ENCODE assay signal across 8 cellular contexts in the genomic region with DNA sequence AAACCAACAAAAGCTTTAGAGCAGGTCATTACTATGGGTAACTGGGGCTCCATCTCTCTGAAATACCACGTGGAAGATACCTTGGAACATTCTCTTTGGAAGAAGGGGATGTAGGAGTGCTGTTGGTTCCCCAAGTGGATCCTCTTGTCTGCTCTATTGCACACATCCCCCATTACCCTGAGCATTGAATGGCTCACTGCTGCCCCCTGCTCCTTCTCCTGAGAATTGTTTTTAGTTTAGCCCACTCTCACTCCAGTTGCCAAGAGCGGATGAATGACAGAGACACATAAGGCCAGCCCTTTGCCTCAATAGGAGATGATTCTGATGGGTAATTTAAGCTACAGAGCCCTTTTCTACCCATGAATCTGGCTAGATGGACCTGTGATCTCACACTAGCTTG.
DNase-seq lines count a peak whose midpoint lies in the region; ATAC-seq and TF ChIP-seq lines count a peak whose summit lies in the region.

No MANE protein-coding gene starts in this region.

- H3K4me1 Mint-ChIP-seq in GM23338 (peaks cover 7% of the 10 kb centered on the region), naive B cell (peaks cover 0 to 3% (median 0%) of the 10 kb centered on the region in 3 donors)
- H3K4me1 Mint-ChIP-seq in activated CD4-positive, alpha-beta T cell treated with anti-CD3 and anti-CD28 coated beads for 36 hours: peaks cover 13% of the 10 kb centered on the region

- H3K27me3 Mint-ChIP-seq in GM23338 (ENCODE audit: insufficient read depth, low read depth, poor library complexity) (no peaks in the 10 kb centered on the region), naive B cell (peaks cover 10 to 18% (median 16%) of the 10 kb centered on the region in 3 donors)
- H3K27me3 Mint-ChIP-seq in activated CD4-positive, alpha-beta T cell treated with anti-CD3 and anti-CD28 coated beads for 36 hours: no peaks in the 10 kb centered on the region

- ATAC-seq in GM23338: peak; percentile 100
- peak; percentile 89 for ATAC-seq in activated CD4-positive, alpha-beta T cell treated with anti-CD3 and anti-CD28 coated beads for 36 hours
- ATAC-seq in naive B cell (ENCODE audit: low read depth in 2 of 2): peak in 1 of 2 donors; percentile 60

- DNase-seq in GM10266 (ENCODE audit: extremely low spot score) (peak; percentile 56), GM23338 (ENCODE audit: low spot score) (peak; percentile 83), LNCaP clone FGC (ENCODE audit: low read depth) (peak; percentile 11), naive B cell (peak; percentile 33), stromal cell of bone marrow (ENCODE audit: low read depth) (peak; percentile 14), coronary artery (ENCODE audit: low spot score) (no peak)
- peak; percentile 74 for DNase-seq in activated CD4-positive, alpha-beta T cell treated with anti-CD3 and anti-CD28 coated beads for 36 hours
- DNase-seq in effector CD4-positive, alpha-beta T cell: peak; percentile 42

- H3F3A ChIP-seq in GM23338 (replicated peaks; ENCODE audit: low read depth): no peaks in the 10 kb centered on the region

- H3K27ac Mint-ChIP-seq in GM23338: no peak overlapping the region
- no peak overlapping the region for H3K27ac Mint-ChIP-seq in activated CD4-positive, alpha-beta T cell treated with anti-CD3 and anti-CD28 coated beads for 36 hours
- no peak overlapping the region for H3K27ac Mint-ChIP-seq in naive B cell

- peak; percentile 70 for TF ChIP-seq CTCF in GM10266 (IDR thresholded peaks at IDR 0.05; ENCODE audit: control insufficient read depth, insufficient read depth, low read depth, missing control alignments)
- peak; percentile 80 to 92 for TF ChIP-seq CTCF in GM23338 (conservative IDR thresholded peaks at IDR 0.05; ENCODE audit: low read depth in 2 of 2)
- peak; percentile 66 for TF ChIP-seq CTCF in LNCaP clone FGC (IDR thresholded peaks at IDR 0.05; ENCODE audit: control insufficient read depth, extremely low read depth, insufficient read depth)
- TF ChIP-seq CTCF in coronary artery (IDR thresholded peaks at IDR 0.05): no peak

- intact Hi-C loops in activated CD4-positive, alpha-beta T cell treated with anti-CD3 and anti-CD28 coated beads for 36 hours (cut with DNase I, micrococcal nuclease): loop anchor here (1.0 to 2.0 kb wide), 6 partner anchors 196 to 681 kb away; no protein-coding TSS in a partner anchor

- no peaks in the 10 kb centered on the region for H3K79me2 ChIP-seq in GM23338 (replicated peaks; ENCODE audit: insufficient read depth)

- H3K9me2 ChIP-seq in GM23338 (ENCODE audit: insufficient read depth): no peaks in the 10 kb centered on the region

- H3K9me3 Mint-ChIP-seq in GM23338 (peaks cover 6% of the 10 kb centered on the region), naive B cell (peaks cover 0 to 11% (median 9%) of the 10 kb centered on the region in 7 donors)
- peaks cover 7% of the 10 kb centered on the region for H3K9me3 Mint-ChIP-seq in activated CD4-positive, alpha-beta T cell treated with anti-CD3 and anti-CD28 coated beads for 36 hours (ENCODE audit: low read depth)

- H2AFZ ChIP-seq in GM23338: peak overlapping the region; percentile 54; the same call in 1 of the 2 replicates

- no peaks in the 10 kb centered on the region for H4K20me1 ChIP-seq in GM23338 (replicated peaks; ENCODE audit: insufficient read depth)

- no peaks in the 10 kb centered on the region for H3K4me1 ChIP-seq in GM23338 (ENCODE audit: insufficient read depth)

- H3K36me3 Mint-ChIP-seq in GM23338 (ENCODE audit: low read depth): peaks cover 2% of the 10 kb centered on the region; the same call in 2 of the 3 replicates
- peaks cover 4% of the 10 kb centered on the region for H3K36me3 Mint-ChIP-seq in activated CD4-positive, alpha-beta T cell treated with anti-CD3 and anti-CD28 coated beads for 36 hours (ENCODE audit: low read depth)
- peaks cover 8 to 13% of the 10 kb centered on the region in 2 donors for H3K36me3 Mint-ChIP-seq in naive B cell

- no peaks in the 10 kb centered on the region for H3K36me3 ChIP-seq in GM23338 (ENCODE audit: insufficient read depth)

- H3K27ac ChIP-seq in GM23338 (ENCODE audit: low read depth) (no peak overlapping the region), coronary artery (no peak overlapping the region)

- H3K4me2 ChIP-seq in GM23338: no peak overlapping the region

- no peak overlapping the region for H3K4me3 Mint-ChIP-seq in GM23338
- H3K4me3 Mint-ChIP-seq in activated CD4-positive, alpha-beta T cell treated with anti-CD3 and anti-CD28 coated beads for 36 hours: no peak overlapping the region
- no peak overlapping the region for H3K4me3 Mint-ChIP-seq in naive B cell

- no peaks in the 10 kb centered on the region for H3K27me3 ChIP-seq in GM23338 (ENCODE audit: insufficient read depth)

- CTCF ChIA-PET in activated CD4-positive, alpha-beta T cell treated with anti-CD3 and anti-CD28 coated beads for 36 hours (lab: Charles Lee): interaction anchor here (0.7 to 2.7 kb wide), 20 partner anchors 9 to 1097 kb away, joined by 3 to 18 read pairs (median 4); no protein-coding TSS in a partner anchor

- POLR2A ChIA-PET in activated CD4-positive, alpha-beta T cell treated with anti-CD3 and anti-CD28 coated beads for 36 hours (lab: Charles Lee): no interaction called here

- H3K4me3 ChIP-seq in GM23338: no peak overlapping the region
- H3K4me3 ChIP-seq in LNCaP clone FGC (ENCODE audit: low read depth, low read length): no peak overlapping the region
- no peak overlapping the region for H3K4me3 ChIP-seq in coronary artery

TF ChIP-seq in GM23338, 12 proteins besides CTCF, POLR2A, EP300 and RAD21:
- no peak for TF ChIP-seq STAT1 (IDR thresholded peaks at IDR 0.05; ENCODE audit: unreplicated experiment)
- TF ChIP-seq, protein P1, sequence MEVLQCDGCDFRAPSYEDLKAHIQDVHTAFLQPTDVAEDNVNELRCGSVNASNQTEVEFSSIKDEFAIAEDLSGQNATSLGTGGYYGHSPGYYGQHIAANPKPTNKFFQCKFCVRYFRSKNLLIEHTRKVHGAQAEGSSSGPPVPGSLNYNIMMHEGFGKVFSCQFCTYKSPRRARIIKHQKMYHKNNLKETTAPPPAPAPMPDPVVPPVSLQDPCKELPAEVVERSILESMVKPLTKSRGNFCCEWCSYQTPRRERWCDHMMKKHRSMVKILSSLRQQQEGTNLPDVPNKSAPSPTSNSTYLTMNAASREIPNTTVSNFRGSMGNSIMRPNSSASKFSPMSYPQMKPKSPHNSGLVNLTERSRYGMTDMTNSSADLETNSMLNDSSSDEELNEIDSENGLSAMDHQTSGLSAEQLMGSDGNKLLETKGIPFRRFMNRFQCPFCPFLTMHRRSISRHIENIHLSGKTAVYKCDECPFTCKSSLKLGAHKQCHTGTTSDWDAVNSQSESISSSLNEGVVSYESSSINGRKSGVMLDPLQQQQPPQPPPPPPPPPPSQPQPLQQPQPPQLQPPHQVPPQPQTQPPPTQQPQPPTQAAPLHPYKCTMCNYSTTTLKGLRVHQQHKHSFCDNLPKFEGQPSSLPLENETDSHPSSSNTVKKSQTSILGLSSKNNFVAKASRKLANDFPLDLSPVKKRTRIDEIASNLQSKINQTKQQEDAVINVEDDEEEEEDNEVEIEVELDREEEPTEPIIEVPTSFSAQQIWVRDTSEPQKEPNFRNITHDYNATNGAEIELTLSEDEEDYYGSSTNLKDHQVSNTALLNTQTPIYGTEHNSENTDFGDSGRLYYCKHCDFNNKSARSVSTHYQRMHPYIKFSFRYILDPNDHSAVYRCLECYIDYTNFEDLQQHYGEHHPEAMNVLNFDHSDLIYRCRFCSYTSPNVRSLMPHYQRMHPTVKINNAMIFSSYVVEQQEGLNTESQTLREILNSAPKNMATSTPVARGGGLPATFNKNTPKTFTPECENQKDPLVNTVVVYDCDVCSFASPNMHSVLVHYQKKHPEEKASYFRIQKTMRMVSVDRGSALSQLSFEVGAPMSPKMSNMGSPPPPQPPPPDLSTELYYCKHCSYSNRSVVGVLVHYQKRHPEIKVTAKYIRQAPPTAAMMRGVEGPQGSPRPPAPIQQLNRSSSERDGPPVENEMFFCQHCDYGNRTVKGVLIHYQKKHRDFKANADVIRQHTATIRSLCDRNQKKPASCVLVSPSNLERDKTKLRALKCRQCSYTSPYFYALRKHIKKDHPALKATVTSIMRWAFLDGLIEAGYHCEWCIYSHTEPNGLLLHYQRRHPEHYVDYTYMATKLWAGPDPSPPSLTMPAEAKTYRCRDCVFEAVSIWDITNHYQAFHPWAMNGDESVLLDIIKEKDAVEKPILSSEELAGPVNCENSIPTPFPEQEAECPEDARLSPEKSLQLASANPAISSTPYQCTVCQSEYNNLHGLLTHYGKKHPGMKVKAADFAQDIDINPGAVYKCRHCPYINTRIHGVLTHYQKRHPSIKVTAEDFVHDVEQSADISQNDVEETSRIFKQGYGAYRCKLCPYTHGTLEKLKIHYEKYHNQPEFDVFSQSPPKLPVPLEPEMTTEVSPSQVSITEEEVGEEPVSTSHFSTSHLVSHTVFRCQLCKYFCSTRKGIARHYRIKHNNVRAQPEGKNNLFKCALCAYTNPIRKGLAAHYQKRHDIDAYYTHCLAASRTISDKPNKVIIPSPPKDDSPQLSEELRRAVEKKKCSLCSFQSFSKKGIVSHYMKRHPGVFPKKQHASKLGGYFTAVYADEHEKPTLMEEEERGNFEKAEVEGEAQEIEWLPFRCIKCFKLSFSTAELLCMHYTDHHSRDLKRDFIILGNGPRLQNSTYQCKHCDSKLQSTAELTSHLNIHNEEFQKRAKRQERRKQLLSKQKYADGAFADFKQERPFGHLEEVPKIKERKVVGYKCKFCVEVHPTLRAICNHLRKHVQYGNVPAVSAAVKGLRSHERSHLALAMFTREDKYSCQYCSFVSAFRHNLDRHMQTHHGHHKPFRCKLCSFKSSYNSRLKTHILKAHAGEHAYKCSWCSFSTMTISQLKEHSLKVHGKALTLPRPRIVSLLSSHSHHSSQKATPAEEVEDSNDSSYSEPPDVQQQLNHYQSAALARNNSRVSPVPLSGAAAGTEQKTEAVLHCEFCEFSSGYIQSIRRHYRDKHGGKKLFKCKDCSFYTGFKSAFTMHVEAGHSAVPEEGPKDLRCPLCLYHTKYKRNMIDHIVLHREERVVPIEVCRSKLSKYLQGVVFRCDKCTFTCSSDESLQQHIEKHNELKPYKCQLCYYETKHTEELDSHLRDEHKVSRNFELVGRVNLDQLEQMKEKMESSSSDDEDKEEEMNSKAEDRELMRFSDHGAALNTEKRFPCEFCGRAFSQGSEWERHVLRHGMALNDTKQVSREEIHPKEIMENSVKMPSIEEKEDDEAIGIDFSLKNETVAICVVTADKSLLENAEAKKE (CRISPR knock-in tag; IDR thresholded peaks at IDR 0.05): no peak
